22 cellular contexts compared by ENCODE assay signal in the genomic region with DNA sequence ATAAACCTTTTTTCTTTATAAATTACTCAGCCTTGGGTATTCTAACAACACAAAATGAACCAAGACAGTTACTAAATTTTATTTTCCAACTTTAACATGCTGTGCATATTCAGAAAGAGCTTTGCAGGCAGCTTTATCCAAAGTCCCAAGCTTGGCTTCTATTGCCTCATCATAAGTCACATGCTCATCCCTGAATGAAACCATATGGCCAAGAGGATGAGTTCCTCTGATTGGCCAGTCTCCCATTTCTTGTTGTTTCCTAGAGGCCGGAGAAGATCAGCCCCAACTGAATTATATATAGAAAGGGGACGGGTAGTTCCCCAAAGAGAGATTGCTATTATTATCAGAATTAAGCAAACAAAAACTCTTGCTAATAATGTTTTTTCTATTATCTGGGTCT.
A peak's percentile ranks its signal among the peaks of the same experiment; 100 is the strongest.
DNase-seq lines count a peak whose midpoint lies in the region; ATAC-seq, FAIRE-seq and TF ChIP-seq lines count a peak whose summit lies in the region.
"Had no signal": no experiment of that assay in that cellular context is flagged by ENCODE, and none has a peak within 500 bp of the region (broad histone marks: within the 10 kb centered on the region; RNA-seq: fewer than 3 reads in every experiment).

No MANE protein-coding gene starts in this region.

- ATAC-seq in HG02973 (IDR thresholded peaks at IDR 0.05; ENCODE audit: unreplicated experiment) = no peak
- no peak for ATAC-seq in GM21717 (IDR thresholded peaks at IDR 0.05; ENCODE audit: unreplicated experiment)
- ATAC-seq: GM12878, GM23338, Panc1 had no signal

- BruUV-seq in A673 (replicated peaks; lab: Mats Ljungman, UMichigan) = no TSS peak

- H3K27ac ChIP-seq in A673 (ENCODE audit: low read depth, low read length, poor library complexity, severe bottlenecking) = no peak overlapping the region
- H3K27ac ChIP-seq: BLaER1 treated with 17β-estradiol and CSF1 and Interleukin-3, amounts not matched to agents 10 nM and 100 nM; KMS-11 had no signal

- intact Hi-C loops in A673 (cut with micrococcal nuclease; ENCODE audit: unreplicated experiment) = no loop called here

- CTCF ChIA-PET in A673 (lab: Charles Lee) = no interaction called here

- TF ChIP-seq CTCF in A673 (conservative IDR thresholded peaks at IDR 0.05; ENCODE audit: low read depth, low read length) (no peak), fibroblast of pulmonary artery (IDR thresholded peaks at IDR 0.05; ENCODE audit: low read length, missing control alignments) (no peak)

- in situ Hi-C loops in SK-MEL-5 (cut with HindIII; ENCODE audit: low pct_unique_long_range_greater_than_20kb, low sequenced_read_pairs) = no loop called here

- no peaks in the 10 kb centered on the region for H3K4me1 ChIP-seq in A673 (ENCODE audit: insufficient read depth, low read length, poor library complexity, severe bottlenecking)

- FAIRE-seq in frontal cortex (lab: Jason Lieb, UNC) = no peak
- FAIRE-seq: A204.1, GM12878 had no signal

- DNase-seq in A673 (ENCODE audit: low spot score) (peak; percentile 28), AG20443 (ENCODE audit: low spot score) (peak; percentile 78), SK-MEL-5 (ENCODE audit: low read depth, low spot score) (peak; percentile 9), fibroblast of pulmonary artery (ENCODE audit: low read depth) (peak; percentile 71), frontal cortex (ENCODE audit: low spot score in 2 of 2) (no peak), NOMO-1 (lab: John Stamatoyannopoulos, UW; ENCODE audit: unreplicated experiment in 2 of 2) (no peak)
- DNase-seq: DMS153, HFFc6, MG63, NCI-H1092 treated with DMSO at 0.1 percent for 48 hours, NCI-H1694 treated with DMSO at 0.1 percent for 48 hours, NCI-H345, Right ventricle myocardium superior, SW 1271 had no signal

- no peaks in the 10 kb centered on the region for H3K27me3 ChIP-seq in A673 (replicated peaks; ENCODE audit: insufficient read depth, low read depth, low read length, poor library complexity)
- H3K27me3 ChIP-seq: BLaER1 treated with 17β-estradiol and CSF1 and Interleukin-3, amounts not matched to agents 10 nM and 100 nM; MG63 had no signal

- no peaks in the 10 kb centered on the region for H3K9me3 ChIP-seq in A673 (ENCODE audit: low read depth, low read length, poor library complexity, severe bottlenecking)
- H3K9me3 ChIP-seq: MG63 had no signal

- H3K4me3 ChIP-seq in A673 (ENCODE audit: low read depth, low read length, poor library complexity, severe bottlenecking) = no peak overlapping the region
- H3K4me3 ChIP-seq in fibroblast of pulmonary artery (replicated peaks; ENCODE audit: low read depth, low read length) = no peak overlapping the region
- H3K4me3 ChIP-seq: BLaER1 treated with 17β-estradiol and CSF1 and Interleukin-3, amounts not matched to agents 10 nM and 100 nM; GM12878; GM23338; MG63 had no signal

- POLR2A ChIA-PET in A673 (lab: Charles Lee; ENCODE audit: low non-redundant PET) = no interaction called here

- H3K36me3 ChIP-seq in A673 (ENCODE audit: insufficient read depth, low read length, poor library complexity, severe bottlenecking) = no peaks in the 10 kb centered on the region
- H3K36me3 ChIP-seq: BLaER1 treated with 17β-estradiol and CSF1 and Interleukin-3, amounts not matched to agents 10 nM and 100 nM; MG63 had no signal

Comparison
In these comparisons a context has a peak if more than half of its experiments do, and no peak if none do; other contexts are left out.
1. DNase-seq: peak in A673 (single experiment), AG20443 (single experiment), SK-MEL-5 (single experiment) and fibroblast of pulmonary artery (single experiment); none in frontal cortex (0 of 2) and NOMO-1 (0 of 2).